Comparison of ENCODE assay signal across 20 cellular contexts in the genomic region with DNA sequence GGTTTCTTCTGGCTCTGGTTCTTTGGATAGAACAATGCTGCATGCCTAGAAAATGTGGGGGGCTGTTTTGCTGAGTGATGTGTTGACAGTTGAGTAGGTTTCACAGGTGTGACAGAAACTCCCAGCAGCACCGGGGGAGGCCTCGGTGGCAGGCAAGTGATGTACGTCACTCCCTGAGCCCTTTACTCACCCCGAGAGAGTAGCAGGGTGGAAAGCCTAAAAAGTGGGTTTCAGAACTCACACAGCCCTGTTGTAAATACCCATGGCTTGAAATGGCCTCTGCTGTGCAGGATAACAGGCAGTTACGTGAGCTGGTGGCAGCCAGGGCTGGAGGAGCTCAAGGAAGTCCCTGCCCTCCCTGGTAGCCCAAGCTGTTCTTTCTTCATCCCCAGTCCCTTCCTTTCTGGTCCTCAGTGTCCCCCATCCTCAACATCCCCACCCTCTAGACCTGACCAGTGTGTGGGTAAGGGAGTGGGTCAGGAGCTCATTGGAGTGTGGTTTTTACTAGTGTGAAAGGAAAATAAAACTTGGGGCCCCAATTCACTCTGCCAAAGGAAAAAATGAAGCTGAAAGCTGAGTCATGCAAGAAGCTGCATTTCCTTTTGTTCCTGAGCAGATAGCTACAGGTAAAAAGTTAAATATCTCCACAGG.
A peak's percentile ranks its signal among the peaks of the same experiment; 100 is the strongest.
DNase-seq lines count a peak whose midpoint lies in the region; ATAC-seq, FAIRE-seq and TF ChIP-seq lines count a peak whose summit lies in the region.
"Had no signal": no experiment of that assay in that cellular context is flagged by ENCODE, and none has a peak within 500 bp of the region (broad histone marks: within the 10 kb centered on the region; RNA-seq: fewer than 3 reads in every experiment).

No MANE protein-coding gene starts in this region.

- peak overlapping the region; percentile 53 for H3K18ac ChIP-seq in H1 (ENCODE audit: extremely low read depth, low read length)

- peak overlapping the region; percentile 59 for H4K91ac ChIP-seq in H1 (replicated peaks; ENCODE audit: insufficient read length, low read length)

- 83% methylated on average over 5 of the region's 5 CpGs; no CpG with 5 or more reads in 1 of the 2 experiments for WGBS in H1 (ENCODE audit: extremely low coverage in 1 of 2, insufficient coverage in 1 of 2, insufficient read length in 1 of 2, insufficient replicate concordance in 2 of 2, low coverage in 1 of 2, low lambda C conversion rate in 2 of 2, missing lambda C conversion rate in 1 of 2), 2 experiments

- CTCF ChIA-PET in Caco-2 (lab: Charles Lee) = no interaction called here
- CTCF ChIA-PET in H1 (lab: Charles Lee; ENCODE audit: partially characterized antibody) = interaction anchor here (0.6 to 1.7 kb wide), 2 partner anchors 12 to 29 kb away, joined by 4 to 9 read pairs; no protein-coding TSS in a partner anchor

- POLR2A ChIA-PET in Caco-2 (lab: Charles Lee) = no interaction called here
- POLR2A ChIA-PET in H1 (lab: Charles Lee; ENCODE audit: partially characterized antibody) = no interaction called here

- peak overlapping the region; percentile 40; the same call in 1 of the 2 replicates for H2BK15ac ChIP-seq in H1 (ENCODE audit: low read length)

- peak overlapping the region; percentile 97 for H2BK12ac ChIP-seq in H1 (ENCODE audit: low read depth, low read length)

- no peaks in the 10 kb centered on the region for H3K23me2 ChIP-seq in H1 (ENCODE audit: low read depth, low read length)

- peak overlapping the region; percentile 93 for H2AFZ ChIP-seq in H1 (ENCODE audit: low read length)

- H3K14ac ChIP-seq in H1 (ENCODE audit: insufficient read length) = no peak overlapping the region

- H2AK5ac ChIP-seq in H1 (ENCODE audit: low read depth, low read length) = no peak overlapping the region

- no peaks in the 10 kb centered on the region for H3K79me1 ChIP-seq in H1 (ENCODE audit: low read depth, low read length)

- no peak for TF ChIP-seq POLR2A in GM18505 (IDR thresholded peaks at IDR 0.05; ENCODE audit: borderline replicate concordance, extremely low read depth, insufficient read depth, insufficient read length)
- no peak for TF ChIP-seq POLR2A in H1 (IDR thresholded peaks at IDR 0.05; ENCODE audit: control extremely low read depth in 1 of 2, low read depth in 2 of 2, low read length in 2 of 2)

- H3K4me1 ChIP-seq in Caco-2 (peaks cover 27% of the 10 kb centered on the region), H1 (replicated peaks in 1 of 4; ENCODE audit: control insufficient read depth in 3 of 4, insufficient read depth in 4 of 4, low read length in 3 of 4) (peaks cover 6 to 12% (median 10%) of the 10 kb centered on the region in 4 experiments; a peak in 5 of 7 replicates)
- H3K4me1 ChIP-seq: BE2C, vagina had no signal

- H3K27ac Mint-ChIP-seq in Caco-2 (ENCODE audit: unreplicated experiment) = peak overlapping the region; percentile 21
- H3K27ac Mint-ChIP-seq: naive thymus-derived CD8-positive, alpha-beta T cell had no signal

- ATAC-seq in GM18505 (IDR thresholded peaks at IDR 0.05; ENCODE audit: unreplicated experiment) = peak; percentile 68
- ATAC-seq in HG03520 (IDR thresholded peaks at IDR 0.05; ENCODE audit: unreplicated experiment) = peak; percentile 45
- no peak for ATAC-seq in GM21717 (IDR thresholded peaks at IDR 0.05; ENCODE audit: unreplicated experiment)
- ATAC-seq in GM19397 (IDR thresholded peaks at IDR 0.05; ENCODE audit: unreplicated experiment) = no peak
- ATAC-seq: left ventricle myocardium superior; naive thymus-derived CD8-positive, alpha-beta T cell; SK-N-SH treated with all-trans-retinoic acid at 6 μM for 48 hours had no signal

- H3K36me3 ChIP-seq in Caco-2 (ENCODE audit: control insufficient read depth, insufficient read depth, low read length) = no peaks in the 10 kb centered on the region
- no peaks in the 10 kb centered on the region for H3K36me3 ChIP-seq in H1 (ENCODE audit: control insufficient read depth in 2 of 4, insufficient read depth in 4 of 4, low read length in 3 of 4)
- H3K36me3 ChIP-seq: BE2C, HAP-1, vagina had no signal

- H3K27me3 Mint-ChIP-seq in Caco-2 (ENCODE audit: insufficient read depth, unreplicated experiment) = no peaks in the 10 kb centered on the region

- no peak overlapping the region for H3K4ac ChIP-seq in H1 (replicated peaks; ENCODE audit: insufficient read length, low read depth, low read length)

- H3K27me3 ChIP-seq in Caco-2 (replicated peaks; ENCODE audit: control insufficient read depth, insufficient read depth, low read length) = no peaks in the 10 kb centered on the region
- H3K27me3 ChIP-seq in H1 (replicated peaks in 1 of 4; ENCODE audit: control insufficient read depth in 3 of 4, extremely low read depth in 1 of 4, insufficient read depth in 3 of 4, low read length in 3 of 4) = no peaks in the 10 kb centered on the region
- H3K27me3 ChIP-seq: BE2C, vagina had no signal

- TF ChIP-seq CTCF in Caco-2 (IDR thresholded peaks at IDR 0.05; ENCODE audit: insufficient read depth in 1 of 2, low read depth in 1 of 2, low read length in 1 of 2, severe bottlenecking in 1 of 2, unreplicated experiment in 1 of 2) (no peak), H1 (IDR thresholded peaks at IDR 0.05; ENCODE audit: control extremely low read depth in 1 of 3, insufficient read depth in 1 of 3, low read depth in 1 of 3, low read length in 3 of 3) (no peak)

- H3K9me3 ChIP-seq in Caco-2 (no peaks in the 10 kb centered on the region), H1 (ENCODE audit: insufficient read depth in 2 of 2, low read depth in 1 of 2, low read length in 1 of 2) (0 out of 4 replicates have a peak, but pooled peaks cover 0 to 2% of the 10 kb centered on the region in 2 experiments)
- H3K9me3 ChIP-seq: BE2C, HAP-1, vagina had no signal

- TF ChIP-seq RAD21 in H1 (IDR thresholded peaks at IDR 0.05 in 1 of 2, conservative IDR thresholded peaks at IDR 0.05 in 1 of 2; ENCODE audit: low read depth in 2 of 2, low read length in 2 of 2) = no peak

- peak overlapping the region; percentile 74; the same call in 1 of the 2 replicates for H2BK5ac ChIP-seq in H1 (ENCODE audit: low read depth, low read length)

- no peaks in the 10 kb centered on the region for H4K20me1 ChIP-seq in H1 (replicated peaks in 1 of 2; ENCODE audit: control insufficient read depth in 1 of 2, insufficient read depth in 2 of 2, low read length in 2 of 2)

- H4K5ac ChIP-seq in H1 (ENCODE audit: insufficient read length, low read depth, low read length) = no peak overlapping the region

- no peaks in the 10 kb centered on the region for H3K36me3 Mint-ChIP-seq in Caco-2 (ENCODE audit: insufficient read depth, unreplicated experiment)
- H3K36me3 Mint-ChIP-seq: naive thymus-derived CD8-positive, alpha-beta T cell had no signal

- BruUV-seq in Caco-2 (replicated peaks; lab: Mats Ljungman, UMichigan) = no TSS peak

- intact Hi-C loops in Caco-2 (cut with micrococcal nuclease; ENCODE audit: unreplicated experiment) = no loop called here

- no peak overlapping the region for H3K4me2 ChIP-seq in H1 (ENCODE audit: insufficient read depth in 1 of 2, low read depth in 2 of 2, low read length in 2 of 2)

- H3K4me3 ChIP-seq in Caco-2 (ENCODE audit: low read depth, low read length) = no peak overlapping the region
- no peak overlapping the region for H3K4me3 ChIP-seq in H1 (ENCODE audit: extremely low read depth in 1 of 4, insufficient read depth in 2 of 4, low read depth in 3 of 4, low read length in 4 of 4)
- H3K4me3 ChIP-seq: coronary artery, HAP-1, vagina had no signal

- no peak overlapping the region for H2BK120ac ChIP-seq in H1 (replicated peaks; ENCODE audit: low read depth, low read length)

- no peak overlapping the region for H3K56ac ChIP-seq in H1 (replicated peaks; ENCODE audit: insufficient read length, low read depth, low read length)

- no peak overlapping the region for H3K4me3 Mint-ChIP-seq in Caco-2 (ENCODE audit: unreplicated experiment)
- H3K4me3 Mint-ChIP-seq: naive thymus-derived CD8-positive, alpha-beta T cell had no signal

- no peak overlapping the region for H3K23ac ChIP-seq in H1 (ENCODE audit: insufficient read length)

- no peak overlapping the region; the same call in 1 of the 2 replicates for H4K8ac ChIP-seq in H1 (ENCODE audit: extremely low read depth, insufficient read depth, low read length)

- no peak for FAIRE-seq in H1 (lab: Jason Lieb, UNC)

- DNase-seq in Caco-2 (no peak), H1 (ENCODE audit: low read depth in 1 of 2, low spot score in 2 of 2) (no peak), OCI-M1 (lab: John Stamatoyannopoulos, UW) (no peak), SKM-1 treated with dmso at 0.1 percent for 144 hours (lab: John Stamatoyannopoulos, UW; ENCODE audit: unreplicated experiment) (no peak)
- DNase-seq: amygdala; BE2C; DMS153; hippocampal formation; left ventricle myocardium superior; naive thymus-derived CD8-positive, alpha-beta T cell; NCI-H1048; NCI-H345 had no signal

- no peak overlapping the region for H3K27ac ChIP-seq in H1 (ENCODE audit: low read depth, low read length)
- H3K27ac ChIP-seq: coronary artery, vagina had no signal

- H3K4me1 Mint-ChIP-seq in Caco-2 (ENCODE audit: low read depth, unreplicated experiment) = peaks cover 18% of the 10 kb centered on the region
- H3K4me1 Mint-ChIP-seq: naive thymus-derived CD8-positive, alpha-beta T cell had no signal

- no peak for TF ChIP-seq EP300 in H1 (IDR thresholded peaks at IDR 0.05; ENCODE audit: borderline replicate concordance in 1 of 2, low read depth in 2 of 2, low read length in 2 of 2)

- no peak overlapping the region; a peak in 1 of 7 replicates for H3K9ac ChIP-seq in H1 (replicated peaks in 1 of 4; ENCODE audit: extremely low read depth in 1 of 4, low read depth in 3 of 4, low read length in 3 of 4)

- H2BK20ac ChIP-seq in H1 (ENCODE audit: low read length) = peak overlapping the region; percentile 87; the same call in 1 of the 2 replicates

- no peaks in the 10 kb centered on the region for H3K79me2 ChIP-seq in H1 (ENCODE audit: control insufficient read depth in 1 of 2, insufficient read depth in 2 of 2, low read length in 2 of 2)

- peaks cover 9% of the 10 kb centered on the region for H3K9me3 Mint-ChIP-seq in Caco-2 (ENCODE audit: unreplicated experiment)

TF ChIP-seq in H1, 55 proteins besides CTCF, POLR2A, EP300 and RAD21:
- no peak for TF ChIP-seq EGR1 (IDR thresholded peaks at IDR 0.05; ENCODE audit: borderline replicate concordance, low read depth, low read length)
- peak; percentile 24; the same call in 1 of the 2 replicates for TF ChIP-seq BACH1 (IDR thresholded peaks at IDR 0.05; ENCODE audit: low read length)
- TF ChIP-seq KDM4A (IDR thresholded peaks at IDR 0.05; ENCODE audit: low read depth, low read length, severe bottlenecking) = peak; percentile 15
- TF ChIP-seq MAFK (IDR thresholded peaks at IDR 0.05; ENCODE audit: low read depth, low read length) = peak; percentile 52

Comparison
In these comparisons a context has a peak if more than half of its experiments do, and no peak if none do; other contexts are left out.
1. ATAC-seq: peak in GM18505 (single experiment) and HG03520 (single experiment); none in GM21717 (single experiment) and GM19397 (single experiment).